In genomic region chr18:76633504-76634259, GRCh38 we compare ENCODE assay signal across 1 cellular context.
TF ChIP-seq lines count a peak whose summit lies in the region.

No MANE protein-coding gene starts in this region.

TF ChIP-seq in HepG2, 621 proteins besides CTCF, POLR2A, EP300 and RAD21 (continued from another document):
- TF ChIP-seq MNT (IDR thresholded peaks at IDR 0.05) (no peak), ZBTB25 (CRISPR knock-in tag; IDR thresholded peaks at IDR 0.05) (no peak), ZNF143 (CRISPR knock-in tag; IDR thresholded peaks at IDR 0.05) (no peak), EZH2 (conservative IDR thresholded peaks at IDR 0.05; ENCODE audit: low read depth, low read length) (no peak), RBM39 (IDR thresholded peaks at IDR 0.05; ENCODE audit: low read depth, low read length, poor library complexity, severe bottlenecking) (no peak), IRX3 (CRISPR knock-in tag; IDR thresholded peaks at IDR 0.05; ENCODE audit: borderline replicate concordance, low read depth) (no peak), CSRNP1 (CRISPR knock-in tag; IDR thresholded peaks at IDR 0.05) (no peak)
